ENCODE assay signal across 16 cellular contexts in genomic region chr9:137788561-137789294, GRCh38.
DNase-seq lines count a peak whose midpoint lies in the region; ATAC-seq, FAIRE-seq and TF ChIP-seq lines count a peak whose summit lies in the region.
"Had no signal": no experiment of that assay in that cellular context is flagged by ENCODE, and none has a peak within 500 bp of the region (broad histone marks: within the 10 kb centered on the region; RNA-seq: fewer than 3 reads in every experiment).

No MANE protein-coding gene starts in this region.

- ATAC-seq in K562 (no peak), left lung (peak; percentile 15)

- intact Hi-C loops in K562 (cut with micrococcal nuclease) (no loop called here), left lung (cut with DNase I) (no loop called here)

- H3K4me2 ChIP-seq in K562 (ENCODE audit: insufficient read depth, low read length) (no peak overlapping the region), smooth muscle cell (no peak overlapping the region)
- H3K4me2 ChIP-seq: KMS-11, SK-N-SH had no signal

- TF ChIP-seq EP300 in K562 (IDR thresholded peaks at IDR 0.05; ENCODE audit: low read length) = no peak

- FAIRE-seq in K562 (lab: Jason Lieb, UNC) = no peak
- no peak for FAIRE-seq in small intestine (lab: Jason Lieb, UNC)
- FAIRE-seq: GM12891 had no signal

- DNase-seq in HUDEP-2 (lab: John Stamatoyannopoulos, UW; ENCODE audit: unreplicated experiment in 76 of 76) (peak in 43 of 76 experiments; percentile 3 to 59 (median 28)), K562 (ENCODE audit: extremely low read depth in 1 of 4, low spot score in 3 of 4) (no peak), left lung (peak in 1 of 2 donors; percentile 29), small intestine (peak; percentile 97), hepatic stellate cell (ENCODE audit: low spot score) (no peak), smooth muscle cell (lab: John Stamatoyannopoulos, UW; ENCODE audit: unreplicated experiment) (no peak)
- DNase-seq in stimulated activated CD4-positive, alpha-beta T cell treated with anti-CD3 and anti-CD28 coated beads, Interleukin-4, amount 100 ng/mL, for 24 hours = no peak
- DNase-seq: activated naive CD4-positive, alpha-beta T cell treated with Interleukin-2 at 50 U/mL for 16 hours; NCI-H1417; NCI-H446 treated with DMSO at 0.1 percent for 48 hours; SK-N-SH; WERI-Rb-1 had no signal

- H3F3A ChIP-seq in smooth muscle cell (ENCODE audit: low read depth) = no peaks in the 10 kb centered on the region

- no peak overlapping the region for H3K27ac ChIP-seq in K562 (ENCODE audit: extremely low read depth, low read depth, low read length)
- peak overlapping the region in 1 of 2 donors; percentile 55 for H3K27ac ChIP-seq in left lung
- peak overlapping the region; percentile 80 to 96 for H3K27ac ChIP-seq in small intestine (ENCODE audit: low read depth in 1 of 2, low read length in 1 of 2)
- no peak overlapping the region for H3K27ac ChIP-seq in smooth muscle cell (ENCODE audit: low read depth)
- H3K27ac ChIP-seq: C4-2B, KMS-11, skin epidermis, WERI-Rb-1 had no signal

- H3K9ac ChIP-seq in K562 (ENCODE audit: insufficient read depth in 1 of 2, low read depth in 2 of 2, low read length in 2 of 2) = no peak overlapping the region
- no peak overlapping the region for H3K9ac ChIP-seq in smooth muscle cell (ENCODE audit: low read depth)
- H3K9ac ChIP-seq: KMS-11, SK-N-SH had no signal

- CTCF ChIA-PET in K562 (lab: Yijun Ruan, JAX; ENCODE audit: low intra/inter-chr PET ratio) = no interaction called here

- no peaks in the 10 kb centered on the region for H3K9me1 ChIP-seq in K562 (ENCODE audit: control insufficient read depth, insufficient read depth, low read length)

- no peak for TF ChIP-seq POLR2A in K562 (conservative IDR thresholded peaks at IDR 0.05)

- H3K4me1 ChIP-seq in K562 (replicated peaks in 1 of 2; ENCODE audit: control insufficient read depth in 2 of 2, insufficient read depth in 2 of 2, low read length in 2 of 2) (no peaks in the 10 kb centered on the region), left lung (peaks cover 0 to 6% of the 10 kb centered on the region in 2 donors), small intestine (ENCODE audit: control insufficient read depth in 2 of 2, insufficient read depth in 1 of 2, low read depth in 1 of 2, low read length in 1 of 2) (no peaks in the 10 kb centered on the region), smooth muscle cell (ENCODE audit: low read depth) (no peaks in the 10 kb centered on the region)

- H3K9me3 ChIP-seq in K562 (replicated peaks; ENCODE audit: control insufficient read depth, insufficient read depth, low read depth, low read length) (no peaks in the 10 kb centered on the region), left lung (no peaks in the 10 kb centered on the region), small intestine (ENCODE audit: control insufficient read depth, low read depth) (no peaks in the 10 kb centered on the region), smooth muscle cell (replicated peaks; ENCODE audit: low read depth) (no peaks in the 10 kb centered on the region)
- H3K9me3 ChIP-seq: SK-N-SH had no signal

- H2AFZ ChIP-seq in K562 (ENCODE audit: low read depth, low read length) = no peak overlapping the region
- H2AFZ ChIP-seq in smooth muscle cell (ENCODE audit: low read depth) = no peak overlapping the region

- no TSS peak for BruUV-seq in K562 (replicated peaks; lab: Mats Ljungman, UMichigan)

- POLR2A ChIA-PET in K562 (lab: Yijun Ruan, JAX) = interaction anchor here (1.4 kb wide), 1 partner anchor 11 kb away, joined by 6 read pairs; no protein-coding TSS in a partner anchor

- H3K4me3 ChIP-seq in K562 = no peak overlapping the region
- H3K4me3 ChIP-seq in left lung = no peak overlapping the region
- peak overlapping the region in 1 of 2 donors; percentile 42 for H3K4me3 ChIP-seq in small intestine (ENCODE audit: low read depth in 1 of 2, low read length in 2 of 2)
- H3K4me3 ChIP-seq in smooth muscle cell = no peak overlapping the region
- H3K4me3 ChIP-seq: skin epidermis had no signal

- TF ChIP-seq CTCF in K562 (IDR thresholded peaks at IDR 0.05 in 2 of 3, conservative IDR thresholded peaks at IDR 0.05 in 1 of 3; ENCODE audit: insufficient read depth in 2 of 3, low read depth in 1 of 3, low read length in 3 of 3) (no peak), left lung (IDR thresholded peaks at IDR 0.05) (no peak), smooth muscle cell (IDR thresholded peaks at IDR 0.05; ENCODE audit: borderline replicate concordance, insufficient read depth, poor library complexity, severe bottlenecking) (no peak)

- H3K79me2 ChIP-seq in K562 (ENCODE audit: control insufficient read depth, insufficient read depth, low read length) (no peaks in the 10 kb centered on the region), smooth muscle cell (ENCODE audit: low read depth) (no peaks in the 10 kb centered on the region)

- 98% methylated on average over 13 of the region's 59 CpGs for WGBS in K562 (ENCODE audit: insufficient coverage, low coverage, missing lambda C conversion rate)
- 35 to 76% (median 52%) methylated on average over 46 to 59 of the region's 59 CpGs for WGBS in small intestine, 3 donors
- WGBS in smooth muscle cell (ENCODE audit: low lambda C conversion rate) = 95% methylated on average over 55 of the region's 59 CpGs

- no peak for TF ChIP-seq RAD21 in K562 (CRISPR knock-in tag; conservative IDR thresholded peaks at IDR 0.05 in 1 of 2, IDR thresholded peaks at IDR 0.05 in 1 of 2)

- H3K27me3 ChIP-seq in K562 (ENCODE audit: control insufficient read depth in 2 of 2, insufficient read depth in 2 of 2, low read length in 2 of 2) (no peaks in the 10 kb centered on the region), left lung (no peaks in the 10 kb centered on the region), small intestine (ENCODE audit: control insufficient read depth in 2 of 2, insufficient read depth in 2 of 2, low read length in 2 of 2) (no peaks in the 10 kb centered on the region), smooth muscle cell (ENCODE audit: low read depth) (no peaks in the 10 kb centered on the region)

- H4K20me1 ChIP-seq in K562 (replicated peaks; ENCODE audit: control insufficient read depth, insufficient read depth, low read length) (no peaks in the 10 kb centered on the region), smooth muscle cell (ENCODE audit: low read depth) (peaks cover 65% of the 10 kb centered on the region)

- in situ Hi-C loops in K562 (cut with MboI) = no loop called here

- peaks cover 69% of the 10 kb centered on the region; the same call in 2 of the 3 replicates for H3K36me3 ChIP-seq in K562 (ENCODE audit: control insufficient read depth, insufficient read depth, low read length)
- H3K36me3 ChIP-seq in left lung = peaks cover 0 to 99% of the 10 kb centered on the region in 2 donors
- H3K36me3 ChIP-seq in small intestine (ENCODE audit: control insufficient read depth in 2 of 2, insufficient read depth in 2 of 2, low read length in 2 of 2) = peaks cover 12 to 15% of the 10 kb centered on the region in 2 donors
- peaks cover 13% of the 10 kb centered on the region for H3K36me3 ChIP-seq in smooth muscle cell (ENCODE audit: low read depth)

TF ChIP-seq in K562, 482 proteins besides CTCF, POLR2A, EP300 and RAD21:
- peak; percentile 52 for TF ChIP-seq RBM22 (IDR thresholded peaks at IDR 0.05; ENCODE audit: low read depth, low read length, poor library complexity, severe bottlenecking)
- TF ChIP-seq ZBTB33 (CRISPR knock-in tag; IDR thresholded peaks at IDR 0.05) = peak; percentile 87
- no peak for TF ChIP-seq FOXJ3 (CRISPR knock-in tag; IDR thresholded peaks at IDR 0.05)

Comparison
In these comparisons a context has a peak if more than half of its experiments do, and no peak if none do; other contexts are left out.
1. DNase-seq: peak in HUDEP-2 (43 of 76) and small intestine (single experiment); none in K562 (0 of 4), hepatic stellate cell (single experiment), stimulated activated CD4-positive, alpha-beta T cell treated with anti-CD3 and anti-CD28 coated beads, Interleukin-4, amount 100 ng/mL, for 24 hours (single experiment) and smooth muscle cell (single experiment).
2. H3K27ac ChIP-seq: peak in small intestine (2 of 2); none in K562 (single experiment) and smooth muscle cell (single experiment).